In the genomic region with DNA sequence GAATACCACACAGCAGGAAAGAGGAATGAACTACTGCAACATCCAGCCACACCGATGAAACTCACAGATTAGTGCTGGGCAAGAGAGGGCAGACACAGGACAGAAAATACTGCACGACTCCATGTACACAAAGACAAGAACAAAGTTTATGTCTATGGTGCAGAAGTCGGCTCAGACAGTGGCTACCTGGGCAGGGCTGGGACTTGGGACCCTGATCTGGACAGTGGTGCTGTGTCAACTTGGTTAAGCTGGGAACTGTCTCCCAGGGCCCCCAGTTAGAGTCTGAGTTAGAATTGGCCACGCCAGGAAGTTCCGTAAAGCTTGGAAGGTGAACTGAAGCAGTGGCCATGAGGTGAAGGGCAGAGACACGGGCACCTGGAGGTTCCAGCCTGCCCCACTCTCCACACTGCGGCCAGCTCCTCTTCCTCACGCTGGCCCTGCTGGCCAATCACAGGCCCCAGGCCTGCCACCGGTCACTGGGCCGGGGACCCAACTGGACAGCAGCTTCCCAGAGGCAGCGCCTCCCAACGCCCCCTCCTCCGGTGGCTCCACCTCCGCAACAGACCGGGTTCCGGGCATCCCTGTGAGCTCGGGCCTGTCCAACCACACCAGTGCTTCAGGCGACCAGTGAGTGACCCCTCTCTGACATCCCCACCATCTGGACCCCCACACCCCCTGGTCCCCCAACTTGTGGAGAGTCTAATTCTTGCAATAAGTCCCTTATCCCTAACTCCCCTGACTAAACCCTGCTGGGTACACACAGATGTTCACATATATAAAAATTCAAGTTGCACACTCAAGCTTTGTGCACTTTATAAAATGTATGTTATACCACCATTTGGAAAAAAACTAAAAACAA, we compare ENCODE assay signal across 1 cellular context.
TF ChIP-seq lines count a peak whose summit lies in the region.

No MANE protein-coding gene starts in this region.

TF ChIP-seq in A549, 52 proteins besides CTCF, POLR2A, EP300 and RAD21 (continued from another document):
- TF ChIP-seq, protein P1, sequence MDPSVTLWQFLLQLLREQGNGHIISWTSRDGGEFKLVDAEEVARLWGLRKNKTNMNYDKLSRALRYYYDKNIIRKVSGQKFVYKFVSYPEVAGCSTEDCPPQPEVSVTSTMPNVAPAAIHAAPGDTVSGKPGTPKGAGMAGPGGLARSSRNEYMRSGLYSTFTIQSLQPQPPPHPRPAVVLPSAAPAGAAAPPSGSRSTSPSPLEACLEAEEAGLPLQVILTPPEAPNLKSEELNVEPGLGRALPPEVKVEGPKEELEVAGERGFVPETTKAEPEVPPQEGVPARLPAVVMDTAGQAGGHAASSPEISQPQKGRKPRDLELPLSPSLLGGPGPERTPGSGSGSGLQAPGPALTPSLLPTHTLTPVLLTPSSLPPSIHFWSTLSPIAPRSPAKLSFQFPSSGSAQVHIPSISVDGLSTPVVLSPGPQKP (IDR thresholded peaks at IDR 0.05; ENCODE audit: low read depth, low read length), result no peak
- no peak for TF ChIP-seq BHLHE40 (IDR thresholded peaks at IDR 0.05; ENCODE audit: low read depth, low read length)
- no peak for TF ChIP-seq GATA3 (IDR thresholded peaks at IDR 0.05; ENCODE audit: borderline replicate concordance)
- no peak for TF ChIP-seq SMC3 (IDR thresholded peaks at IDR 0.05)
- no peak for TF ChIP-seq ZNF302 (CRISPR knock-in tag; IDR thresholded peaks at IDR 0.05)
- no peak for TF ChIP-seq EHF (CRISPR knock-in tag; IDR thresholded peaks at IDR 0.05)
- no peak for TF ChIP-seq FOSB (CRISPR knock-in tag; IDR thresholded peaks at IDR 0.05)
- TF ChIP-seq HOXB13 (CRISPR knock-in tag; IDR thresholded peaks at IDR 0.05; ENCODE audit: low read depth), result no peak
TF ChIP-seq in A549: peak in this region for 0.
